In the genomic region with DNA sequence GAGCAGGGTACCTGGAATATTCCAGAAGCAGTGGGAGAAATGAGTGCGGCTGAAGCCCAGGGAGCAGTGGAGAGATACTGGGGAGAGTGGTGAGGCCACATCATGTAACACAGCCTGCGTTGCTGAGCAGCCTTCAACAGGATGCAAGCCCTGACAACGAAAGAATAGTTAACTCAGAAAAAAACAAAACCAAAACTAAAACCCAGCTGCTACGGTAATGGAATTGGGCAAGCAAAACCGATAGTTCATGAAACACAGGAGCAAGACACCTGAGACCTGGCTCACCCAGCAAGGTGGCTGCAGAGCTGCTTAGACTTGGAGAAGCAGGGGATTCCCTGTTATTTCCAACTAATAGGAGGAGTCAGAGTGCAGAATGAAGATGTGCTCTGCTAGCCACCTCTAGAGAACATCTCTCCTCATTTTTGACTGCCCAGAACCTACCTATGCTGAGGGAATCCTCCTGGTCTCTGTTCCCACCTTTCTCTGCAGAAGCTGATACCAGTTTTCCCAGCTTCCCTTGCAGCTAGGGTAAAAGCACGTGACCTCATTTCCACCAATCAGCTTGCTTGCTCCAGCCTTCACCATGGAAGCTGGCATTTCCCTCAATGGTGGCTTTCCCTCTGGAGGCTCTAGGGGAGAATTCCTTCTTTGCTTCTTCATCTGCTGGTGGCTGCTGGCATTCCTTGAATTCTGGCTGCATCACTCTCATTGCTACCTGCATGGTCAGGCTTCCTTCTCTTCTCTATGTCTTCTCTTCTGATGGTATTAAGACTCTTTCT, we compare ENCODE assay signal across 11 cellular contexts. TPM values are rescaled to one million over a fixed set of nuclear protein-coding genes. Genes with fewer than 3 reads are reported as not detected.
DNase-seq lines count a peak whose midpoint lies in the region; ATAC-seq lines count a peak whose summit lies in the region.
"Had no signal": no experiment of that assay in that cellular context is flagged by ENCODE, and none has a peak within 500 bp of the region (broad histone marks: within the 10 kb centered on the region; RNA-seq: fewer than 3 reads in every experiment).

No MANE protein-coding gene starts in this region.

- H2BK12ac ChIP-seq in neuronal stem cell (ENCODE audit: low read length), result no peak overlapping the region

- H2BK15ac ChIP-seq in neuronal stem cell (ENCODE audit: low read length), result no peak overlapping the region

- no peaks in the 10 kb centered on the region for H3K4me1 ChIP-seq in neuronal stem cell (ENCODE audit: control insufficient read depth in 2 of 2, insufficient read depth in 1 of 2, low read depth in 1 of 2, low read length in 2 of 2)
- no peaks in the 10 kb centered on the region for H3K4me1 ChIP-seq in HAP-1

- no peak overlapping the region for H3K4me2 ChIP-seq in neuronal stem cell (ENCODE audit: insufficient read depth, low read length, poor library complexity, severe bottlenecking)

- peak; percentile 5 to 13 for DNase-seq in activated CD4-positive, alpha-beta T cell treated with anti-CD3 and anti-CD28 coated beads for 4 hours
- DNase-seq in neuronal stem cell (ENCODE audit: low spot score) (no peak), SHP77 (lab: John Stamatoyannopoulos, UW) (no peak), NCI-H128 (lab: John Stamatoyannopoulos, UW; ENCODE audit: unreplicated experiment) (no peak), NCI-H2227 treated with DMSO at 0.1 percent for 48 hours (lab: John Stamatoyannopoulos, UW) (no peak), HAP-1 (ENCODE audit: low spot score in 2 of 2) (no peak)
- DNase-seq: caudate nucleus, OCI-M1 had no signal

- H3K36me3 ChIP-seq in neuronal stem cell (replicated peaks in 1 of 2; ENCODE audit: control insufficient read depth in 2 of 2, insufficient read depth in 2 of 2, low read length in 2 of 2) (no peaks in the 10 kb centered on the region), HAP-1 (replicated peaks) (no peaks in the 10 kb centered on the region)

- no peak overlapping the region for H3K9ac ChIP-seq in neuronal stem cell (ENCODE audit: low read depth, low read length, poor library complexity)

- H2AFZ ChIP-seq in neuronal stem cell (ENCODE audit: low read length), result no peak overlapping the region

- no CpG with 5 or more reads among the region's 6 CpGs for WGBS in neuronal stem cell (ENCODE audit: extremely low coverage in 2 of 2, insufficient read length in 2 of 2, insufficient replicate concordance in 1 of 2), 2 donors

- H3K9me3 ChIP-seq in neuronal stem cell (replicated peaks in 1 of 2; ENCODE audit: control insufficient read depth in 2 of 2, insufficient read depth in 1 of 2, low read depth in 1 of 2, low read length in 2 of 2) (peaks cover 0 to 7% of the 10 kb centered on the region in 2 donors), HAP-1 (no peaks in the 10 kb centered on the region)

- no peak overlapping the region for H3K23ac ChIP-seq in neuronal stem cell (ENCODE audit: low read depth, low read length, poor library complexity)

- H3K27me3 ChIP-seq in neuronal stem cell (ENCODE audit: control insufficient read depth in 3 of 3, insufficient read depth in 3 of 3, low read depth in 1 of 3, low read length in 3 of 3) (no peaks in the 10 kb centered on the region), HAP-1 (ENCODE audit: low read depth) (no peaks in the 10 kb centered on the region)

- H2BK120ac ChIP-seq in neuronal stem cell (ENCODE audit: low read depth, low read length), result no peak overlapping the region

- peak overlapping the region; percentile 60 for H3K4ac ChIP-seq in neuronal stem cell (ENCODE audit: low read length)

- no peak overlapping the region for H4K91ac ChIP-seq in neuronal stem cell (ENCODE audit: low read depth, low read length, poor library complexity)

- H3K79me1 ChIP-seq in neuronal stem cell (ENCODE audit: low read depth, low read length), result no peaks in the 10 kb centered on the region

- no peak overlapping the region for H3K27ac ChIP-seq in neuronal stem cell (replicated peaks; ENCODE audit: low read length)

- H4K8ac ChIP-seq in neuronal stem cell (ENCODE audit: low read depth, low read length), result no peak overlapping the region

- ATAC-seq in GM18907 (IDR thresholded peaks at IDR 0.05; ENCODE audit: unreplicated experiment) (peak; percentile 87), HG02884 (IDR thresholded peaks at IDR 0.05; ENCODE audit: unreplicated experiment) (peak; percentile 54)

- no peak overlapping the region for H2AK5ac ChIP-seq in neuronal stem cell (ENCODE audit: low read depth, low read length)

- no peak overlapping the region for H3K18ac ChIP-seq in neuronal stem cell (ENCODE audit: low read length)

- H3K4me3 ChIP-seq in neuronal stem cell (ENCODE audit: low read length in 2 of 2), result no peak overlapping the region
- no peak overlapping the region for H3K4me3 ChIP-seq in HAP-1
- H3K4me3 ChIP-seq: lung had no signal

- in situ Hi-C loops in HAP-1 (cut with MboI; ENCODE audit: low sequenced_read_pairs), result no loop called here

- no peak overlapping the region for H2BK5ac ChIP-seq in neuronal stem cell (ENCODE audit: low read length)

- H3K14ac ChIP-seq in neuronal stem cell (ENCODE audit: low read length), result no peak overlapping the region

RNA-seq across cellular contexts. Expression of a gene that starts 59.4 kb away (rescaled TPM):
- polyA plus RNA-seq in neuronal stem cell (2013, experiment 1 of 2), result 6.1 TPM
- 6.3 TPM for polyA plus RNA-seq in neuronal stem cell (2013, experiment 2 of 2)

Comparison
In these comparisons a context has a peak if more than half of its experiments do, and no peak if none do; other contexts are left out.
1. DNase-seq: peak in activated CD4-positive, alpha-beta T cell treated with anti-CD3 and anti-CD28 coated beads for 4 hours (2 of 2); none in neuronal stem cell (single experiment), SHP77 (0 of 2), NCI-H128 (single experiment), NCI-H2227 treated with DMSO at 0.1 percent for 48 hours (single experiment) and HAP-1 (0 of 2).